In genomic region chr1:15370781-15371467, GRCh38 we compare ENCODE assay signal across 1 cellular context.
A peak's percentile ranks its signal among the peaks of the same experiment; 100 is the strongest.
TF ChIP-seq lines count a peak whose summit lies in the region.

No MANE protein-coding gene starts in this region.

TF ChIP-seq in HepG2, 621 proteins besides CTCF, POLR2A, EP300 and RAD21 (continued from another document and continues in another):
- TF ChIP-seq ZNF646 (CRISPR knock-in tag; IDR thresholded peaks at IDR 0.05) (no peak), E2F2 (CRISPR knock-in tag; IDR thresholded peaks at IDR 0.05; ENCODE audit: borderline replicate concordance) (no peak), ZNF33B (CRISPR knock-in tag; IDR thresholded peaks at IDR 0.05) (0 out of 2 replicates have a peak, but pooled peaks have one; percentile 55), SMARCC2 (IDR thresholded peaks at IDR 0.05) (no peak), ELK4 (CRISPR knock-in tag; IDR thresholded peaks at IDR 0.05; ENCODE audit: borderline replicate concordance) (no peak), HDAC6 (IDR thresholded peaks at IDR 0.05; ENCODE audit: low read depth, low read length) (no peak), ZNF589 (CRISPR knock-in tag; conservative IDR thresholded peaks at IDR 0.05) (0 out of 2 replicates have a peak, but pooled peaks have one; percentile 40), LCORL (IDR thresholded peaks at IDR 0.05) (no peak), LCORL (CRISPR knock-in tag; IDR thresholded peaks at IDR 0.05) (no peak; the same call in none of the 2 replicates), SP140L (CRISPR knock-in tag; IDR thresholded peaks at IDR 0.05; ENCODE audit: borderline replicate concordance) (no peak), ZNF484 (CRISPR knock-in tag; IDR thresholded peaks at IDR 0.05; ENCODE audit: borderline replicate concordance, low read depth) (no peak), ZNF24 (IDR thresholded peaks at IDR 0.05) (0 out of 2 replicates have a peak, but pooled peaks have one; percentile 23), HIC2 (CRISPR knock-in tag; IDR thresholded peaks at IDR 0.05; ENCODE audit: low read depth) (peak; percentile 55; the same call in 1 of the 2 replicates), ONECUT2 (CRISPR knock-in tag; IDR thresholded peaks at IDR 0.05) (peak; percentile 81), NCOA5 (CRISPR knock-in tag; IDR thresholded peaks at IDR 0.05) (no peak), IKZF5 (CRISPR knock-in tag; IDR thresholded peaks at IDR 0.05) (no peak), HHEX (CRISPR knock-in tag; IDR thresholded peaks at IDR 0.05) (no peak), HMG20B (CRISPR knock-in tag; conservative IDR thresholded peaks at IDR 0.05) (no peak), ZNF703 (CRISPR knock-in tag; IDR thresholded peaks at IDR 0.05; ENCODE audit: borderline replicate concordance) (no peak), CREB1 (IDR thresholded peaks at IDR 0.05) (no peak), CREB1 (CRISPR knock-in tag; IDR thresholded peaks at IDR 0.05) (0 out of 2 replicates have a peak, but pooled peaks have one; percentile 28), ZNF552 (CRISPR knock-in tag; IDR thresholded peaks at IDR 0.05; ENCODE audit: borderline replicate concordance) (0 out of 2 replicates have a peak, but pooled peaks have one; percentile 48), KDM5B (CRISPR knock-in tag; IDR thresholded peaks at IDR 0.05; ENCODE audit: borderline replicate concordance) (peak; percentile 36; the same call in 1 of the 2 replicates), AKAP8 (CRISPR knock-in tag; IDR thresholded peaks at IDR 0.05) (no peak), NCOR1 (IDR thresholded peaks at IDR 0.05; ENCODE audit: borderline replicate concordance, low read length) (peak; percentile 78; the same call in 1 of the 2 replicates), ZNF251 (CRISPR knock-in tag; IDR thresholded peaks at IDR 0.05) (no peak), SNAPC5 (CRISPR knock-in tag; IDR thresholded peaks at IDR 0.05; ENCODE audit: borderline replicate concordance) (no peak), ZNF558 (CRISPR knock-in tag; IDR thresholded peaks at IDR 0.05; ENCODE audit: borderline replicate concordance) (no peak), ASH2L (IDR thresholded peaks at IDR 0.05; ENCODE audit: insufficient read length, low read depth, low read length) (peak; percentile 35), NRL (CRISPR knock-in tag; IDR thresholded peaks at IDR 0.05; ENCODE audit: borderline replicate concordance) (no peak), NBN (conservative IDR thresholded peaks at IDR 0.05) (no peak), FOSL1 (CRISPR knock-in tag; IDR thresholded peaks at IDR 0.05; ENCODE audit: borderline replicate concordance) (no peak), ZNF597 (CRISPR knock-in tag; IDR thresholded peaks at IDR 0.05) (no peak), ARID4A (CRISPR knock-in tag; IDR thresholded peaks at IDR 0.05; ENCODE audit: borderline replicate concordance) (peak; percentile 51; the same call in 1 of the 2 replicates), ZC3H4 (CRISPR knock-in tag; IDR thresholded peaks at IDR 0.05; ENCODE audit: borderline replicate concordance) (no peak), SAFB2 (CRISPR knock-in tag; IDR thresholded peaks at IDR 0.05; ENCODE audit: borderline replicate concordance, low read depth) (no peak), RBM39 (IDR thresholded peaks at IDR 0.05; ENCODE audit: low read depth, low read length, poor library complexity, severe bottlenecking) (no peak), DDIT3 (CRISPR knock-in tag; IDR thresholded peaks at IDR 0.05) (no peak), ZNF275 (CRISPR knock-in tag; IDR thresholded peaks at IDR 0.05; ENCODE audit: borderline replicate concordance) (no peak), ZNF180 (CRISPR knock-in tag; IDR thresholded peaks at IDR 0.05; ENCODE audit: borderline replicate concordance, low read depth) (no peak), ZNF629 (CRISPR knock-in tag; conservative IDR thresholded peaks at IDR 0.05) (no peak), BRD4 (CRISPR knock-in tag; IDR thresholded peaks at IDR 0.05) (no peak), CHD2 (IDR thresholded peaks at IDR 0.05; ENCODE audit: low read depth, low read length) (no peak), ZNF790 (CRISPR knock-in tag; IDR thresholded peaks at IDR 0.05; ENCODE audit: borderline replicate concordance) (no peak)
